Comparison of ENCODE assay signal across 31 cellular contexts in the genomic region with DNA sequence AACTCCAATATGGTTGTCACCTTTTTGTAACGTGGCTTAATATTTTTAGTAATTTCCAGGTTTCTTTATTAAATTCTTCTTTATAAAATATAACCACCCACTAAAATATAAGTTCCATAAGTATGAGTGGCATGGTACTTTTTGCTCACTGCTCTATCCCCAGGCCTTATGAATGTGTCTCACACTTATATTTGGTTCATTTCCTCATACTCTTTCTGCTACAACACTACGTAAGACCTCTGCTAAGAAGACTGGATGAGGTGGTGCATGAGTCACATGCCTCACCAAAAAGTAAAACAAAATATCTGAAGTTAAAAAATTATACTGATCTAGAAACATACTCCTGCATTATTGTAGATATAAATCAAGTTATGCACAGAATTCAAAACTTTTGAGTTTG.
"Had no signal": no experiment of that assay in that cellular context is flagged by ENCODE, and none has a peak within 500 bp of the region (broad histone marks: within the 10 kb centered on the region; RNA-seq: fewer than 3 reads in every experiment).

No MANE protein-coding gene starts in this region.

- H3K4me3 ChIP-seq: adrenal gland, body of pancreas, breast epithelium had no signal

- DNase-seq: activated CD4-positive, alpha-beta memory T cell treated with anti-CD3 and anti-CD28 coated beads, Interleukin-2, amount 10 ng/mL, durations not matched to agents 7 days and 5 days; activated CD4-positive, alpha-beta T cell treated with anti-CD3 and anti-CD28 coated beads for 1 hour; activated CD4-positive, alpha-beta T cell treated with anti-CD3 and anti-CD28 coated beads for 36 hours; activated CD4-positive, alpha-beta T cell treated with anti-CD3 and anti-CD28 coated beads for 48 hours; activated CD4-positive, alpha-beta T cell treated with anti-CD3 and anti-CD28 coated beads, Interleukin-2, amount 10 ng/mL, durations not matched to agents 7 days and 5 days; activated CD4-positive, alpha-beta T cell treated with anti-CD3 and anti-CD28 coated beads, Interleukin-2, amount 50 U/mL, for 48 hours; activated CD4-positive, CD25-positive, alpha-beta regulatory T cell; activated CD8-positive, alpha-beta memory T cell treated with anti-CD3 and anti-CD28 coated beads for 24 hours; activated CD8-positive, alpha-beta memory T cell treated with anti-CD3 and anti-CD28 coated beads, Interleukin-2, amount 10 ng/mL, durations not matched to agents 7 days and 5 days; activated CD8-positive, alpha-beta T cell treated with anti-CD3 and anti-CD28 coated beads, Interleukin-2, amount 10 ng/mL, durations not matched to agents 7 days and 5 days; activated effector memory CD4-positive, alpha-beta T cell treated with anti-CD3 and anti-CD28 coated beads, Interleukin-2, amount 50 U/mL, for 16 hours; activated gamma-delta T cell treated with Interleukin-2 at 50 U/mL for 16 hours; activated naive CD4-positive, alpha-beta T cell; activated naive CD4-positive, alpha-beta T cell treated with anti-CD3 and anti-CD28 coated beads for 36 hours; activated naive CD4-positive, alpha-beta T cell treated with anti-CD3 and anti-CD28 coated beads, Interleukin-2, amount 50 U/mL, for 16 hours; activated naive CD8-positive, alpha-beta T cell treated with anti-CD3 and anti-CD28 coated beads for 36 hours; activated T-cell treated with anti-CD3 and anti-CD28 coated beads for 4 hours; activated T-cell treated with anti-CD3 and anti-CD28 coated beads, Interleukin-2, amount 50 U/mL, for 1 hour; activated T-cell treated with anti-CD3 and anti-CD28 coated beads, Interleukin-2, amount 50 U/mL, for 4 hours; activated T-cell treated with anti-CD3 and anti-CD28 coated beads, Interleukin-2, amount 50 U/mL, for 72 hours; adrenal gland; amniotic stem cell; aorta; body of pancreas; brain microvascular endothelial cell; central memory CD4-positive, alpha-beta T cell; T-helper 1 cell; T-helper 2 cell; T-helper 9 cell; WERI-Rb-1 had no signal
